12 cellular contexts compared by ENCODE assay signal in the genomic region with DNA sequence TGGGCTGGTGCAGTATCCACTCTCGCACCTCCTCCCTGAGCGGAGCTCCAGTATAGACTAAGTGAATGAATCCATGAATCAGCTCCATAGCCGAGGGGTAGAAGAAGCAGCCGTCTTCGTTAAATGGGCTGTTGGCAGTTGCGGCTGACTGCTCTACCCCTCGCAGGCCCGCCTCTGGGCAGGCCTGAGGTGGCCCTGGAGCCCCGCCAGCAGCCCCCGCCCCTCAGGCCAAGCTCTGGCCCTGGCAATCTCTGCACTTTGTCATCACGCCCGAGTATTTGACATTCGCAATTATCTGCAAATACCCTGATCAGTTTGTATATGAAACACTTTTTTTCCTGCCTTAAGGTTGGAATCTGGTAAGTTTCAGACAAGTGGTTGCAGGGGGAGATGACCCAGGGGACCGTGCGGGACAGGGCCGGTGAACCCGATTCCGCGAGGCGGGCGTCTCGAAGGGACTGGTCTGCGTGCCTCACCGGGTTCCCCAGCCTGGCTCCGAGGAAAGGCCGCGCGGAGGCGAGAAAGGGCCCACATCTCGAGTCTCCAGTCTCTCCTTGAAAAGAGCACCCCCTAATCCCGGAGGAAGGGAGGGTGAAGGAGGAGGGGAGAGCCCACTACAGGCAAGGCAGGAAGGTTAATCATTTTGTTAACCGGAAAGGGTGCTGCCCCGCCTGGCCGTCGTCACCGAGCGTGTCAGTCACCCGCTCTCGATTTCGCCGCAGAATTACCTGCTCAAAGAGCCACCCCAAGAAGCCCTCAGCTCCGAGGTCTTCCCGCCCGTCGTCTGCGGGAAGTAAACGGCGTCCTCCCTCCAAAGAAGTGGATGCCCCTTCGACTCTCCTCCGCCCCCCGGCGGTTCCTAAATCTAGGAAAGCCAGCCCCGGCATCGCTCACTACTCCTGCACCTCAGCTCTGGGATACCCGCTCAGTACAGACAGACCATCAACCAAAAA. TPM values are rescaled to one million over a fixed set of nuclear protein-coding genes. Genes with fewer than 3 reads are reported as not detected.
DNase-seq lines count a peak whose midpoint lies in the region; ATAC-seq and TF ChIP-seq lines count a peak whose summit lies in the region.
"Had no signal": no experiment of that assay in that cellular context is flagged by ENCODE, and none has a peak within 500 bp of the region (broad histone marks: within the 10 kb centered on the region; RNA-seq: fewer than 3 reads in every experiment).

No MANE protein-coding gene starts in this region.

- H3K36me3 ChIP-seq in ascending aorta (no peaks in the 10 kb centered on the region), iPS-20b (ENCODE audit: insufficient read depth, low read depth, low read length) (no peaks in the 10 kb centered on the region)

- H3K27me3 ChIP-seq in ascending aorta (peaks cover 50% of the 10 kb centered on the region), iPS-20b (ENCODE audit: insufficient read depth, low read length) (peaks cover 99% of the 10 kb centered on the region)

- peak; percentile 57 for ATAC-seq in activated CD8-positive, alpha-beta T cell treated with anti-CD3 and anti-CD28 coated beads for 36 hours
- ATAC-seq in activated CD8-positive, alpha-beta T cell treated with anti-CD3 and anti-CD28 coated beads, Interleukin-2, amount 10 ng/mL, durations not matched to agents 7 days and 5 days, result no peak
- ATAC-seq in sciatic nerve, result no peak
- ATAC-seq in HG02571 (IDR thresholded peaks at IDR 0.05; ENCODE audit: unreplicated experiment), result no peak

- H3K27ac Mint-ChIP-seq in activated CD8-positive, alpha-beta T cell treated with anti-CD3 and anti-CD28 coated beads for 36 hours, result no peak overlapping the region
- no peak overlapping the region for H3K27ac Mint-ChIP-seq in activated CD8-positive, alpha-beta T cell treated with anti-CD3 and anti-CD28 coated beads, Interleukin-2, amount 10 ng/mL, durations not matched to agents 7 days and 5 days

- H3K4me3 ChIP-seq in ascending aorta, result peak overlapping the region; percentile 3 to 23
- H3K4me3 ChIP-seq in iPS-20b (ENCODE audit: low read length), result peak overlapping the region; percentile 68

- CTCF ChIA-PET in activated CD8-positive, alpha-beta T cell treated with anti-CD3 and anti-CD28 coated beads for 36 hours (lab: Charles Lee), result interaction anchor here (0.8 to 1.4 kb wide), 3 partner anchors 16 to 1155 kb away, joined by 3 to 4 read pairs (median 4); no protein-coding TSS in a partner anchor
- CTCF ChIA-PET in activated CD8-positive, alpha-beta T cell treated with anti-CD3 and anti-CD28 coated beads, Interleukin-2, amount 10 ng/mL, durations not matched to agents 7 days and 5 days (lab: Charles Lee), result interaction anchor here (0.8 to 1.4 kb wide), 2 partner anchors 9 to 20 kb away, joined by 3 to 6 read pairs; no protein-coding TSS in a partner anchor

- H3K4me1 Mint-ChIP-seq in activated CD8-positive, alpha-beta T cell treated with anti-CD3 and anti-CD28 coated beads for 36 hours (ENCODE audit: low read depth), result peaks cover 12% of the 10 kb centered on the region
- H3K4me1 Mint-ChIP-seq in activated CD8-positive, alpha-beta T cell treated with anti-CD3 and anti-CD28 coated beads, Interleukin-2, amount 10 ng/mL, durations not matched to agents 7 days and 5 days (ENCODE audit: low read depth), result peaks cover 9% of the 10 kb centered on the region

- no peaks in the 10 kb centered on the region for H3K36me3 Mint-ChIP-seq in activated CD8-positive, alpha-beta T cell treated with anti-CD3 and anti-CD28 coated beads for 36 hours (ENCODE audit: low read depth)
- H3K36me3 Mint-ChIP-seq in activated CD8-positive, alpha-beta T cell treated with anti-CD3 and anti-CD28 coated beads, Interleukin-2, amount 10 ng/mL, durations not matched to agents 7 days and 5 days (ENCODE audit: low read depth), result peaks cover 4% of the 10 kb centered on the region

- H3K27ac ChIP-seq in ascending aorta (no peak overlapping the region), iPS-20b (ENCODE audit: low read length) (no peak overlapping the region)

- peak overlapping the region; percentile 14 for H3K4me3 Mint-ChIP-seq in activated CD8-positive, alpha-beta T cell treated with anti-CD3 and anti-CD28 coated beads for 36 hours
- no peak overlapping the region for H3K4me3 Mint-ChIP-seq in activated CD8-positive, alpha-beta T cell treated with anti-CD3 and anti-CD28 coated beads, Interleukin-2, amount 10 ng/mL, durations not matched to agents 7 days and 5 days

- H3K9me3 ChIP-seq in ascending aorta, result no peaks in the 10 kb centered on the region
- peaks cover 4% of the 10 kb centered on the region; the same call in 1 of the 2 replicates for H3K9me3 ChIP-seq in iPS-20b (ENCODE audit: insufficient read depth, low read depth, low read length)

- 0 out of 2 replicates have a peak overlapping the region, but pooled peaks have one; percentile 15 for H3K9ac ChIP-seq in iPS-20b (ENCODE audit: low read depth, low read length)

- POLR2A ChIA-PET in activated CD8-positive, alpha-beta T cell treated with anti-CD3 and anti-CD28 coated beads for 36 hours (lab: Charles Lee), result interaction anchor here (1.0 kb wide), 1 partner anchor 9 kb away, joined by 3 read pairs; no protein-coding TSS in a partner anchor
- POLR2A ChIA-PET in activated CD8-positive, alpha-beta T cell treated with anti-CD3 and anti-CD28 coated beads, Interleukin-2, amount 10 ng/mL, durations not matched to agents 7 days and 5 days (lab: Charles Lee), result no interaction called here

- peak; percentile 42 for DNase-seq in activated CD8-positive, alpha-beta T cell treated with anti-CD3 and anti-CD28 coated beads for 36 hours
- no peak for DNase-seq in activated CD8-positive, alpha-beta T cell treated with anti-CD3 and anti-CD28 coated beads, Interleukin-2, amount 10 ng/mL, durations not matched to agents 7 days and 5 days
- no peak for DNase-seq in ascending aorta (ENCODE audit: low spot score in 2 of 2)
- DNase-seq in sciatic nerve (ENCODE audit: low spot score), result peak; percentile 56
- no peak for DNase-seq in nucleus accumbens (lab: John Stamatoyannopoulos, UW)
- no peak for DNase-seq in COLO829 (ENCODE audit: low spot score)
- DNase-seq: effector CD8-positive, alpha-beta T cell; kidney glomerular epithelial cell; NCI-H2171 treated with DMSO at 0.1 percent for 48 hours; SIG-M5 had no signal

- intact Hi-C loops in activated CD8-positive, alpha-beta T cell treated with anti-CD3 and anti-CD28 coated beads for 36 hours (cut with micrococcal nuclease), result no loop called here
- intact Hi-C loops in ascending aorta (cut with DNase I) (loop anchor here (10.0 kb wide), 3 partner anchors 814 to 1764 kb away; partner anchors contain the start of gene MARS2), sciatic nerve (cut with DNase I) (no loop called here)

- peaks cover 8 to 19% of the 10 kb centered on the region in 2 donors for H3K4me1 ChIP-seq in ascending aorta
- peaks cover 17% of the 10 kb centered on the region for H3K4me1 ChIP-seq in iPS-20b (ENCODE audit: insufficient read depth, low read length)

- H3K9me3 Mint-ChIP-seq in activated CD8-positive, alpha-beta T cell treated with anti-CD3 and anti-CD28 coated beads for 36 hours, result peaks cover 1% of the 10 kb centered on the region
- no peaks in the 10 kb centered on the region for H3K9me3 Mint-ChIP-seq in activated CD8-positive, alpha-beta T cell treated with anti-CD3 and anti-CD28 coated beads, Interleukin-2, amount 10 ng/mL, durations not matched to agents 7 days and 5 days (ENCODE audit: insufficient read depth)

- peaks cover 84% of the 10 kb centered on the region for H3K27me3 Mint-ChIP-seq in activated CD8-positive, alpha-beta T cell treated with anti-CD3 and anti-CD28 coated beads for 36 hours
- H3K27me3 Mint-ChIP-seq in activated CD8-positive, alpha-beta T cell treated with anti-CD3 and anti-CD28 coated beads, Interleukin-2, amount 10 ng/mL, durations not matched to agents 7 days and 5 days (ENCODE audit: low read depth), result peaks cover 78% of the 10 kb centered on the region

- TF ChIP-seq CTCF in activated CD8-positive, alpha-beta T cell treated with anti-CD3 and anti-CD28 coated beads for 36 hours (IDR thresholded peaks at IDR 0.05), result no peak
- no peak for TF ChIP-seq CTCF in ascending aorta (IDR thresholded peaks at IDR 0.05)

RNA-seq across cellular contexts. Expression of gene SATB2, which starts 11.1 kb away (rescaled TPM):
- total RNA-seq in activated CD8-positive, alpha-beta T cell treated with anti-CD3 and anti-CD28 coated beads for 36 hours, result under 1 TPM in 1 of 2 experiments, not detected in 1; 0.14 TPM
- not detected for total RNA-seq in activated CD8-positive, alpha-beta T cell treated with anti-CD3 and anti-CD28 coated beads, Interleukin-2, amount 10 ng/mL, durations not matched to agents 7 days and 5 days
- total RNA-seq in ascending aorta (1.2 TPM), sciatic nerve (8.8 TPM)

Comparison
In these comparisons a context has a peak if more than half of its experiments do, and no peak if none do; other contexts are left out.
1. DNase-seq: peak in activated CD8-positive, alpha-beta T cell treated with anti-CD3 and anti-CD28 coated beads for 36 hours (single experiment) and sciatic nerve (single experiment); none in activated CD8-positive, alpha-beta T cell treated with anti-CD3 and anti-CD28 coated beads, Interleukin-2, amount 10 ng/mL, durations not matched to agents 7 days and 5 days (single experiment), ascending aorta (0 of 2), nucleus accumbens (0 of 56) and COLO829 (single experiment).